Comparison of ENCODE assay signal across 19 cellular contexts in genomic region chr3:105805402-105805801, GRCh38.
DNase-seq lines count a peak whose midpoint lies in the region; ATAC-seq and TF ChIP-seq lines count a peak whose summit lies in the region.
"Had no signal": no experiment of that assay in that cellular context is flagged by ENCODE, and none has a peak within 500 bp of the region (broad histone marks: within the 10 kb centered on the region; RNA-seq: fewer than 3 reads in every experiment).

No MANE protein-coding gene starts in this region.

- H3K27ac ChIP-seq in mammary epithelial cell (ENCODE audit: insufficient read depth, low read depth, low read length) (no peak overlapping the region), PC-3 (ENCODE audit: low read length) (peak overlapping the region; percentile 3; the same call in 1 of the 2 replicates), trophoblast cell (ENCODE audit: low read depth, low read length) (no peak overlapping the region)
- H3K27ac ChIP-seq: cardiac muscle cell, dorsolateral prefrontal cortex, KMS-11, stomach, upper lobe of left lung had no signal

- H2AFZ ChIP-seq in mammary epithelial cell (ENCODE audit: low read depth, low read length) (no peak overlapping the region), PC-3 (ENCODE audit: low read length) (no peak overlapping the region), trophoblast cell (ENCODE audit: insufficient read depth, low read length, poor library complexity) (no peak overlapping the region)

- peak; percentile 44; the same call in 1 of the 2 replicates for ATAC-seq in PC-3
- no peak for ATAC-seq in effector memory CD8-positive, alpha-beta T cell (replicated peaks)
- no peak for ATAC-seq in HG03097 (IDR thresholded peaks at IDR 0.05; ENCODE audit: low FRiP score, unreplicated experiment)

- H3K4ac ChIP-seq in trophoblast cell (ENCODE audit: low read depth, low read length), result no peak overlapping the region

- no peak overlapping the region for H3K4me3 ChIP-seq in mammary epithelial cell (replicated peaks in 1 of 3; ENCODE audit: insufficient read depth in 1 of 3, low read depth in 2 of 3, low read length in 3 of 3)
- no peak overlapping the region for H3K4me3 ChIP-seq in PC-3 (ENCODE audit: low read length)
- H3K4me3 ChIP-seq in trophoblast cell (ENCODE audit: low read depth, low read length), result no peak overlapping the region
- H3K4me3 ChIP-seq: cardiac muscle cell, dorsolateral prefrontal cortex, stomach, upper lobe of left lung had no signal

- no peak overlapping the region for H2BK12ac ChIP-seq in trophoblast cell (ENCODE audit: low read length)

- no peak overlapping the region for H3K9ac ChIP-seq in mammary epithelial cell (ENCODE audit: insufficient read depth, low read length)
- H3K9ac ChIP-seq in PC-3 (ENCODE audit: low read length), result no peak overlapping the region
- no peak overlapping the region for H3K9ac ChIP-seq in trophoblast cell (ENCODE audit: low read length)
- H3K9ac ChIP-seq: KMS-11 had no signal

- H3K27me3 ChIP-seq in mammary epithelial cell (ENCODE audit: insufficient read depth, low read length) (no peaks in the 10 kb centered on the region), PC-3 (ENCODE audit: low read length) (no peaks in the 10 kb centered on the region), trophoblast cell (ENCODE audit: insufficient read depth, low read length) (no peaks in the 10 kb centered on the region)
- H3K27me3 ChIP-seq: cardiac muscle cell, dorsolateral prefrontal cortex, stomach, upper lobe of left lung had no signal

- no peaks in the 10 kb centered on the region for H3K9me3 Mint-ChIP-seq in MCF 10A (ENCODE audit: unreplicated experiment)
- H3K9me3 Mint-ChIP-seq in effector memory CD8-positive, alpha-beta T cell, result no peaks in the 10 kb centered on the region

- intact Hi-C loops in MCF 10A (cut with micrococcal nuclease), result no loop called here
- intact Hi-C loops in mammary epithelial cell (cut with micrococcal nuclease), result no loop called here
- intact Hi-C loops in PC-3 (cut with micrococcal nuclease), result no loop called here

- no peak overlapping the region for H4K12ac ChIP-seq in trophoblast cell (ENCODE audit: low read depth, low read length)

- H2AK5ac ChIP-seq in trophoblast cell (ENCODE audit: low read length), result no peak overlapping the region

- POLR2A ChIA-PET in MCF 10A (lab: Yijun Ruan, JAX) (no interaction called here), PC-3 (lab: Charles Lee; ENCODE audit: unreplicated experiment) (no interaction called here)

- TF ChIP-seq CTCF in MCF 10A (IDR thresholded peaks at IDR 0.05; ENCODE audit: unreplicated experiment) (no peak), mammary epithelial cell (conservative IDR thresholded peaks at IDR 0.05 in 1 of 2, IDR thresholded peaks at IDR 0.05 in 1 of 2; ENCODE audit: extremely low read depth in 1 of 2, insufficient read depth in 1 of 2, low read depth in 1 of 2, low read length in 2 of 2) (no peak), PC-3 (conservative IDR thresholded peaks at IDR 0.05; ENCODE audit: low read depth, low read length) (no peak)

- no peaks in the 10 kb centered on the region for H3K36me3 ChIP-seq in mammary epithelial cell (ENCODE audit: insufficient read depth, low read length)
- H3K36me3 ChIP-seq in PC-3 (ENCODE audit: low read depth, low read length), result no peaks in the 10 kb centered on the region
- H3K36me3 ChIP-seq in trophoblast cell (ENCODE audit: control insufficient read depth in 1 of 2, insufficient read depth in 2 of 2, low read length in 2 of 2), result peaks cover 0 to 2% of the 10 kb centered on the region in 2 experiments
- H3K36me3 ChIP-seq: cardiac muscle cell, upper lobe of left lung had no signal

- no peak overlapping the region for H4K91ac ChIP-seq in trophoblast cell (ENCODE audit: low read depth, low read length)

- in situ Hi-C loops in mammary epithelial cell (cut with MboI; ENCODE audit: low sequenced_read_pairs in 2 of 2), result no loop called here

- H2BK5ac ChIP-seq in trophoblast cell (ENCODE audit: low read depth, low read length, poor library complexity), result no peak overlapping the region

- 74% methylated on average over 6 of the region's 7 CpGs for WGBS in mammary epithelial cell (ENCODE audit: low coverage, missing lambda C conversion rate)
- WGBS in trophoblast cell (ENCODE audit: extremely low coverage, insufficient coverage, insufficient read length), result no CpG with 5 or more reads among the region's 7 CpGs

- H4K8ac ChIP-seq in trophoblast cell (ENCODE audit: low read depth, low read length), result no peak overlapping the region

- H4K20me1 ChIP-seq in mammary epithelial cell (ENCODE audit: insufficient read depth, low read length) (no peaks in the 10 kb centered on the region), PC-3 (ENCODE audit: low read length) (no peaks in the 10 kb centered on the region)

- H3K14ac ChIP-seq in trophoblast cell (ENCODE audit: low read length), result no peak overlapping the region

- no TSS peak for BruUV-seq in MCF 10A (replicated peaks; lab: Mats Ljungman, UMichigan)
- BruUV-seq in mammary epithelial cell (replicated peaks; lab: Mats Ljungman, UMichigan), result no TSS peak
- BruUV-seq in PC-3 (replicated peaks; lab: Mats Ljungman, UMichigan), result no TSS peak

- H3K9me2 ChIP-seq in PC-3 (replicated peaks; ENCODE audit: low read length), result no peaks in the 10 kb centered on the region

- H3K4me1 ChIP-seq in mammary epithelial cell (ENCODE audit: insufficient read depth, low read length) (peaks cover 12% of the 10 kb centered on the region), PC-3 (ENCODE audit: insufficient read depth, low read length) (peaks cover 42% of the 10 kb centered on the region), trophoblast cell (ENCODE audit: control insufficient read depth in 1 of 2, insufficient read depth in 2 of 2, low read length in 2 of 2) (no peaks in the 10 kb centered on the region)

- no peaks in the 10 kb centered on the region for H3K79me1 ChIP-seq in trophoblast cell (ENCODE audit: low read length)

- H3K27ac Mint-ChIP-seq in MCF 10A (ENCODE audit: low read depth, unreplicated experiment), result peak overlapping the region; percentile 70
- peak overlapping the region; percentile 89 to 91 for H3K27ac Mint-ChIP-seq in effector memory CD8-positive, alpha-beta T cell

- H3K4me1 Mint-ChIP-seq in MCF 10A (ENCODE audit: insufficient read depth, unreplicated experiment), result peaks cover 16% of the 10 kb centered on the region
- H3K4me1 Mint-ChIP-seq in effector memory CD8-positive, alpha-beta T cell (ENCODE audit: low read depth in 2 of 2), result peaks cover 49 to 67% of the 10 kb centered on the region in 2 donors

- no peaks in the 10 kb centered on the region for H3K9me3 ChIP-seq in mammary epithelial cell (replicated peaks; ENCODE audit: insufficient read depth, low read length)
- no peaks in the 10 kb centered on the region for H3K9me3 ChIP-seq in PC-3 (ENCODE audit: low read length)
- no peaks in the 10 kb centered on the region for H3K9me3 ChIP-seq in trophoblast cell (ENCODE audit: insufficient read depth, low read depth, low read length)
- H3K9me3 ChIP-seq: stomach, upper lobe of left lung had no signal

- H3K18ac ChIP-seq in trophoblast cell (ENCODE audit: low read length), result no peak overlapping the region

- peaks cover 6% of the 10 kb centered on the region for H3K36me3 Mint-ChIP-seq in MCF 10A (ENCODE audit: insufficient read depth, unreplicated experiment)
- peaks cover 14% of the 10 kb centered on the region for H3K36me3 Mint-ChIP-seq in effector memory CD8-positive, alpha-beta T cell (ENCODE audit: insufficient read depth)

- dilution Hi-C loops in mammary epithelial cell (cut with HindIII; ENCODE audit: low sequenced_read_pairs), result no loop called here

- CTCF ChIA-PET in MCF 10A (lab: Yijun Ruan, JAX) (no interaction called here), mammary epithelial cell (lab: Charles Lee; ENCODE audit: low non-redundant PET) (no interaction called here), PC-3 (lab: Charles Lee) (no interaction called here)

- H3K4me2 ChIP-seq in mammary epithelial cell (ENCODE audit: insufficient read depth, low read depth, low read length) (no peak overlapping the region), PC-3 (ENCODE audit: low read length) (peak overlapping the region; percentile 3; the same call in 1 of the 2 replicates), trophoblast cell (ENCODE audit: low read length) (no peak overlapping the region)
- H3K4me2 ChIP-seq: KMS-11 had no signal

- no peak for DNase-seq in MCF 10A (ENCODE audit: unreplicated experiment)
- no peak for DNase-seq in mammary epithelial cell
- DNase-seq in PC-3, result no peak
- DNase-seq in effector memory CD8-positive, alpha-beta T cell, result no peak
- no peak for DNase-seq in AML-193 (lab: John Stamatoyannopoulos, UW)
- no peak for DNase-seq in trophoblast cell
- DNase-seq: activated CD4-positive, alpha-beta T cell treated with anti-CD3 and anti-CD28 coated beads for 1 hour; activated T-cell treated with anti-CD3 and anti-CD28 coated beads for 4 hours; amniotic stem cell; dorsolateral prefrontal cortex; NCI-H1105 treated with DMSO at 0.1 percent for 48 hours; NCI-H2107; OCI-M1; right cardiac atrium; stomach; upper lobe of left lung had no signal

- no peak overlapping the region for H3K4me3 Mint-ChIP-seq in MCF 10A (ENCODE audit: unreplicated experiment)
- peak overlapping the region in 1 of 2 donors; percentile 68 for H3K4me3 Mint-ChIP-seq in effector memory CD8-positive, alpha-beta T cell

- no peak overlapping the region for H2BK120ac ChIP-seq in trophoblast cell (ENCODE audit: insufficient read depth, low read length, poor library complexity)

- H3K23ac ChIP-seq in trophoblast cell (ENCODE audit: low read length), result no peak overlapping the region

- no peaks in the 10 kb centered on the region for H3K27me3 Mint-ChIP-seq in MCF 10A (ENCODE audit: insufficient read depth, unreplicated experiment)
- no peaks in the 10 kb centered on the region for H3K27me3 Mint-ChIP-seq in effector memory CD8-positive, alpha-beta T cell

- peaks cover 6% of the 10 kb centered on the region for H3K79me2 ChIP-seq in mammary epithelial cell (ENCODE audit: insufficient read depth, low read length)
- peaks cover 11% of the 10 kb centered on the region for H3K79me2 ChIP-seq in PC-3 (ENCODE audit: low read length)
- no peaks in the 10 kb centered on the region for H3K79me2 ChIP-seq in trophoblast cell (ENCODE audit: control insufficient read depth, insufficient read depth, low read length, poor library complexity)

- no peaks in the 10 kb centered on the region for H3F3A ChIP-seq in PC-3 (ENCODE audit: low read length, unreplicated experiment)
